In the genomic region with DNA sequence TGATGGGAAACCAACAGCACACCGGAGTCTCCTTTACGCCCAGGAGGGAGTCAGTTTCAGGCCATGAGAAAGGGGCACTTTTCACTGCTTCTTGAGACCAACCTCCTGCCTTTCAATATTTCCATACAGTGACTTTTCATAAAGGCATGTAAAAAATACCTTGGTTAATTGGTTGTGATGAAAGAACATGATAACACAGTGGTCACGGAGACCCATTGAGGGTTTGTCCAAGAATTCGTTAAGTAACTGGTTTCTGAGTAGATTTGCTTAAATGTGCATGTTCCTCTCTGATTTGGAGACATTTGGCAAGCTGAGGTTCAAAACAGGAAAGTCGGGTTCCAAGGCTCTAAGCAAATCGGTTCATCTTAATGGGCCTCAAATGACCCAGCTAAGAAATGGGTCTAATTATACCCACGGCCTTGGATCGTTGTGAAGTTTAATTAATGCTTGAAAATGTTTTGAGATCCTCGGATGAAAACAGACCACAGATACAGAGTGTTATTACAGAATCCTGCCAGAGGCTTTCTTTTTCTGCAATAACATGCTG, we compare ENCODE assay signal across 21 cellular contexts. TPM values are rescaled to one million over a fixed set of nuclear protein-coding genes. Genes with fewer than 3 reads are reported as not detected.
A peak's percentile ranks its signal among the peaks of the same experiment; 100 is the strongest.
DNase-seq lines count a peak whose midpoint lies in the region; ATAC-seq and TF ChIP-seq lines count a peak whose summit lies in the region.
"Had no signal": no experiment of that assay in that cellular context is flagged by ENCODE, and none has a peak within 500 bp of the region (broad histone marks: within the 10 kb centered on the region; RNA-seq: fewer than 3 reads in every experiment).

No MANE protein-coding gene starts in this region.

- H3K27ac Mint-ChIP-seq in CD8-positive, alpha-beta T cell, result no peak overlapping the region
- H3K27ac Mint-ChIP-seq: CD8-positive, alpha-beta memory T cell had no signal

- no peak overlapping the region for H3K23ac ChIP-seq in trophoblast cell (ENCODE audit: low read length)

- no peaks in the 10 kb centered on the region for H3K79me1 ChIP-seq in trophoblast cell (ENCODE audit: low read length)

- H2BK12ac ChIP-seq in trophoblast cell (ENCODE audit: low read length), result no peak overlapping the region

- H3K18ac ChIP-seq in trophoblast cell (ENCODE audit: low read length), result no peak overlapping the region

- no peak overlapping the region for H3K9ac ChIP-seq in trophoblast cell (ENCODE audit: low read length)

- H4K91ac ChIP-seq in trophoblast cell (ENCODE audit: low read depth, low read length), result no peak overlapping the region

- ATAC-seq in CD8-positive, alpha-beta T cell, result no peak
- ATAC-seq: Panc1 had no signal

- no peak overlapping the region for H4K8ac ChIP-seq in trophoblast cell (ENCODE audit: low read depth, low read length)

- WGBS in trophoblast cell (ENCODE audit: extremely low coverage, insufficient coverage, insufficient read length), result no CpG with 5 or more reads among the region's 9 CpGs

- H2BK120ac ChIP-seq in trophoblast cell (ENCODE audit: insufficient read depth, low read length, poor library complexity), result no peak overlapping the region

- H3K4ac ChIP-seq in trophoblast cell (ENCODE audit: low read depth, low read length), result no peak overlapping the region

- H4K12ac ChIP-seq in trophoblast cell (ENCODE audit: low read depth, low read length), result no peak overlapping the region

- DNase-seq in EH (ENCODE audit: low read depth) (peak; percentile 41), amniotic epithelial cell (ENCODE audit: low read depth) (peak; percentile 7), fibroblast of the aortic adventitia (ENCODE audit: low read depth) (peak; percentile 10), trophoblast cell (peak; percentile 31 to 72), NCI-H226 (no peak), SHP77 (lab: John Stamatoyannopoulos, UW) (no peak)
- no peak for DNase-seq in CD8-positive, alpha-beta T cell
- DNase-seq: ACHN; C1 segment of cervical spinal cord; Calu3; CD8-positive, alpha-beta memory T cell; DMS153; GOT3; HCEC 1CT; IMR-90; NCI-H1694 treated with DMSO at 0.1 percent for 48 hours; NCI-H2081 treated with DMSO at 0.1 percent for 48 hours; NCI-H2171 treated with DMSO at 0.1 percent for 48 hours; NCI-H82; SJCRH30 had no signal

- H3K27me3 ChIP-seq in trophoblast cell (ENCODE audit: insufficient read depth, low read length), result peaks cover 3% of the 10 kb centered on the region
- no peaks in the 10 kb centered on the region for H3K27me3 ChIP-seq in CD8-positive, alpha-beta T cell (ENCODE audit: insufficient read depth, low read length)
- H3K27me3 ChIP-seq: SJCRH30 had no signal

- no peak overlapping the region for H3K27ac ChIP-seq in trophoblast cell (ENCODE audit: low read depth, low read length)
- no peak overlapping the region for H3K27ac ChIP-seq in CD8-positive, alpha-beta T cell (ENCODE audit: low read depth, low read length)
- H3K27ac ChIP-seq: SJCRH30 had no signal

- no peaks in the 10 kb centered on the region for H3K36me3 ChIP-seq in trophoblast cell (ENCODE audit: control insufficient read depth in 1 of 2, insufficient read depth in 2 of 2, low read length in 2 of 2)
- H3K36me3 ChIP-seq in CD8-positive, alpha-beta T cell (ENCODE audit: insufficient read depth, low read length), result no peaks in the 10 kb centered on the region
- H3K36me3 ChIP-seq: SJCRH30 had no signal

- POLR2A ChIA-PET in CD8-positive, alpha-beta T cell (lab: Charles Lee), result no interaction called here

- no peaks in the 10 kb centered on the region for H3K4me1 Mint-ChIP-seq in CD8-positive, alpha-beta T cell (ENCODE audit: low read depth)
- H3K4me1 Mint-ChIP-seq: CD8-positive, alpha-beta memory T cell had no signal

- TF ChIP-seq CTCF in fibroblast of the aortic adventitia (IDR thresholded peaks at IDR 0.05; ENCODE audit: insufficient read depth, low read length), result no peak
- no peak for TF ChIP-seq CTCF in CD8-positive, alpha-beta T cell (IDR thresholded peaks at IDR 0.05)

- no peak overlapping the region for H2BK5ac ChIP-seq in trophoblast cell (ENCODE audit: low read depth, low read length, poor library complexity)

- no peak overlapping the region for H3K14ac ChIP-seq in trophoblast cell (ENCODE audit: low read length)

- H3K9me3 ChIP-seq in trophoblast cell (ENCODE audit: insufficient read depth, low read depth, low read length), result no peaks in the 10 kb centered on the region
- H3K9me3 ChIP-seq in CD8-positive, alpha-beta T cell (ENCODE audit: low read length), result no peaks in the 10 kb centered on the region

- no peaks in the 10 kb centered on the region for H3K36me3 Mint-ChIP-seq in CD8-positive, alpha-beta T cell
- H3K36me3 Mint-ChIP-seq: CD8-positive, alpha-beta memory T cell had no signal

- no peak overlapping the region for H2AFZ ChIP-seq in trophoblast cell (ENCODE audit: insufficient read depth, low read length, poor library complexity)

- H3K9me3 Mint-ChIP-seq in CD8-positive, alpha-beta T cell, result peaks cover 10% of the 10 kb centered on the region

- H2AK5ac ChIP-seq in trophoblast cell (ENCODE audit: low read length), result no peak overlapping the region

- H3K4me1 ChIP-seq in trophoblast cell (ENCODE audit: control insufficient read depth in 1 of 2, insufficient read depth in 2 of 2, low read length in 2 of 2), result peaks cover 3 to 4% of the 10 kb centered on the region in 2 experiments
- H3K4me1 ChIP-seq in CD8-positive, alpha-beta T cell (ENCODE audit: insufficient read depth, low read length), result no peaks in the 10 kb centered on the region
- H3K4me1 ChIP-seq: SJCRH30 had no signal

- H3K4me2 ChIP-seq in trophoblast cell (ENCODE audit: low read length), result no peak overlapping the region

- CTCF ChIA-PET in CD8-positive, alpha-beta T cell (lab: Charles Lee), result interaction anchor here (0.7 kb wide), 1 partner anchor 30 kb away, joined by 3 read pairs; no protein-coding TSS in a partner anchor

- no peak overlapping the region for H3K4me3 Mint-ChIP-seq in CD8-positive, alpha-beta T cell
- H3K4me3 Mint-ChIP-seq: CD8-positive, alpha-beta memory T cell had no signal

- H3K4me3 ChIP-seq in fibroblast of the aortic adventitia (ENCODE audit: low read depth, low read length) (no peak overlapping the region), trophoblast cell (ENCODE audit: low read depth, low read length) (no peak overlapping the region)
- H3K4me3 ChIP-seq in CD8-positive, alpha-beta T cell (ENCODE audit: low read depth, low read length), result no peak overlapping the region
- H3K4me3 ChIP-seq: SJCRH30 had no signal

- peaks cover 21% of the 10 kb centered on the region for H3K27me3 Mint-ChIP-seq in CD8-positive, alpha-beta T cell (ENCODE audit: low read depth)

- H3K79me2 ChIP-seq in trophoblast cell (ENCODE audit: control insufficient read depth, insufficient read depth, low read length, poor library complexity), result no peaks in the 10 kb centered on the region

- intact Hi-C loops in CD8-positive, alpha-beta T cell (cut with DNase I, micrococcal nuclease), result no loop called here

RNA-seq across cellular contexts. Expression of a gene that starts 36.9 kb away (rescaled TPM):
- total RNA-seq in fibroblast of the aortic adventitia (ENCODE audit: low replicate concordance), result 344 and 770 TPM in 2 replicates
- 14.3 and 16.7 TPM in 2 replicates for polyA plus RNA-seq in trophoblast cell (2013)
- total RNA-seq in CD8-positive, alpha-beta T cell, result 1 to 10 TPM; 6.6 to 7.1 TPM

Comparison
In these comparisons a context has a peak if more than half of its experiments do, and no peak if none do; other contexts are left out.
1. DNase-seq: peak in EH (single experiment), amniotic epithelial cell (single experiment), fibroblast of the aortic adventitia (single experiment) and trophoblast cell (2 of 2); none in NCI-H226 (single experiment), SHP77 (0 of 2) and CD8-positive, alpha-beta T cell (0 of 7).
2. RNA of a gene that starts 36.9 kb away (total RNA-seq): 344 to 770 TPM in fibroblast of the aortic adventitia; 6.6 to 7.1 TPM in CD8-positive, alpha-beta T cell; every median in the first group is over 10 times any median in the second.